15 cellular contexts compared by ENCODE assay signal in genomic region chr1:39393645-39394044, GRCh38.
A peak's percentile ranks its signal among the peaks of the same experiment; 100 is the strongest.
DNase-seq lines count a peak whose midpoint lies in the region; FAIRE-seq and TF ChIP-seq lines count a peak whose summit lies in the region.
"Had no signal": no experiment of that assay in that cellular context is flagged by ENCODE, and none has a peak within 500 bp of the region (broad histone marks: within the 10 kb centered on the region; RNA-seq: fewer than 3 reads in every experiment).

No MANE protein-coding gene starts in this region.

- H3K9me3 ChIP-seq in GM23248 (ENCODE audit: low read depth) = no peaks in the 10 kb centered on the region
- no peaks in the 10 kb centered on the region for H3K9me3 ChIP-seq in MM.1S (replicated peaks; ENCODE audit: insufficient read depth, low read length)
- H3K9me3 ChIP-seq in endothelial cell of umbilical vein (replicated peaks; ENCODE audit: control insufficient read depth, insufficient read depth, low read length) = no peaks in the 10 kb centered on the region

- peaks cover 50% of the 10 kb centered on the region for H3F3A ChIP-seq in GM23248 (ENCODE audit: insufficient read depth)
- H3F3A ChIP-seq in MM.1S (ENCODE audit: insufficient read depth, low read length) = peaks cover 21% of the 10 kb centered on the region

- no peaks in the 10 kb centered on the region for H3K36me3 ChIP-seq in GM23248 (ENCODE audit: low read depth)
- peaks cover 4% of the 10 kb centered on the region; the same call in 1 of the 2 replicates for H3K36me3 ChIP-seq in MM.1S (replicated peaks; ENCODE audit: insufficient read depth, low read length)
- H3K36me3 ChIP-seq in endothelial cell of umbilical vein (ENCODE audit: control insufficient read depth in 2 of 2, extremely low read depth in 1 of 2, insufficient read depth in 2 of 2, low read length in 2 of 2) = peaks cover 2 to 4% of the 10 kb centered on the region in 2 experiments

- H2AFZ ChIP-seq in GM23248 = no peak overlapping the region
- no peak overlapping the region for H2AFZ ChIP-seq in MM.1S (ENCODE audit: low read length)
- H2AFZ ChIP-seq in endothelial cell of umbilical vein (ENCODE audit: low read depth, low read length) = no peak overlapping the region

- 97 to 98% methylated on average over 11 of the region's 11 CpGs for WGBS in GM23248 (ENCODE audit: low coverage in 1 of 2, low lambda C conversion rate in 2 of 2, missing lambda C conversion rate in 2 of 2), 2 experiments

- peaks cover 6% of the 10 kb centered on the region for H3K36me3 Mint-ChIP-seq in osteocyte (ENCODE audit: unreplicated experiment)

- H3K27me3 ChIP-seq in GM23248 (replicated peaks; ENCODE audit: insufficient read depth) = no peaks in the 10 kb centered on the region
- H3K27me3 ChIP-seq in MM.1S (replicated peaks; ENCODE audit: insufficient read depth, low read length) = no peaks in the 10 kb centered on the region
- no peaks in the 10 kb centered on the region for H3K27me3 ChIP-seq in endothelial cell of umbilical vein (ENCODE audit: control insufficient read depth in 2 of 2, insufficient read depth in 2 of 2, low read length in 2 of 2)

- no TSS peak for BruUV-seq in endothelial cell of umbilical vein (replicated peaks; lab: Mats Ljungman, UMichigan)

- TF ChIP-seq CTCF in MM.1S (IDR thresholded peaks at IDR 0.05; ENCODE audit: low read length) (no peak), endothelial cell of umbilical vein (IDR thresholded peaks at IDR 0.05; ENCODE audit: extremely low read depth in 1 of 2, insufficient read depth in 1 of 2, low read depth in 1 of 2, low read length in 2 of 2) (no peak), osteocyte (IDR thresholded peaks at IDR 0.05) (no peak), GM20000 (IDR thresholded peaks at IDR 0.05; ENCODE audit: extremely low read depth, missing control alignments) (no peak)

- H3K4me1 ChIP-seq in GM23248 (ENCODE audit: insufficient read depth) (peaks cover 72% of the 10 kb centered on the region), MM.1S (ENCODE audit: low read length) (peaks cover 64% of the 10 kb centered on the region), endothelial cell of umbilical vein (ENCODE audit: control insufficient read depth, extremely low read depth, insufficient read depth, low read length) (peaks cover 79% of the 10 kb centered on the region)

- H3K9ac ChIP-seq in GM23248 = no peak overlapping the region
- H3K9ac ChIP-seq in MM.1S (ENCODE audit: low read length) = no peak overlapping the region
- peak overlapping the region; percentile 20 for H3K9ac ChIP-seq in endothelial cell of umbilical vein (replicated peaks; ENCODE audit: extremely low read depth, insufficient read depth, low read length)

- intact Hi-C loops in endothelial cell of umbilical vein (cut with micrococcal nuclease) = loop anchor here (1.0 kb wide), 1 partner anchor 260 kb away; no protein-coding TSS in a partner anchor

- H3K79me2 ChIP-seq in GM23248 (ENCODE audit: insufficient read depth) (peaks cover 88% of the 10 kb centered on the region), MM.1S (ENCODE audit: low read length) (peaks cover 92% of the 10 kb centered on the region), endothelial cell of umbilical vein (ENCODE audit: control insufficient read depth, insufficient read depth, low read length) (peaks cover 66% of the 10 kb centered on the region)

- DNase-seq in GM23248 (no peak), MM.1S (no peak), endothelial cell of umbilical vein (ENCODE audit: low read depth, low spot score) (no peak), osteocyte (ENCODE audit: extremely low spot score, unreplicated experiment) (no peak), NCI-H446 treated with DMSO at 0.1 percent for 48 hours (lab: John Stamatoyannopoulos, UW) (no peak), GM20000 (ENCODE audit: low spot score) (no peak), NCI-H2227 treated with DMSO at 0.1 percent for 48 hours (lab: John Stamatoyannopoulos, UW) (no peak)
- DNase-seq: activated B cell treated with CpG ODN at 0.5 μM for 24 hours; activated T-cell treated with anti-CD3 and anti-CD28 coated beads, Interleukin-2, amount 50 U/mL, for 4 hours; central memory CD4-positive, alpha-beta T cell; COR-L47; KG1; NCI-H187 treated with DMSO at 0.1 percent for 48 hours; NK-92 treated with Interleukin-12 subunit alpha and Interleukin-12 subunit beta, amount 100 ng/mL, for 24 hours; stimulated activated naive CD8-positive, alpha-beta T cell treated with anti-CD3 and anti-CD28 coated beads, Interleukin-15, amount 100 ng/mL, for 72 hours had no signal

- H3K27ac Mint-ChIP-seq in osteocyte (ENCODE audit: unreplicated experiment) = peak overlapping the region; percentile 64
- H3K27ac Mint-ChIP-seq: activated B cell treated with CpG ODN at 0.5 μM for 24 hours had no signal

- H3K4me3 ChIP-seq in GM23248 (no peak overlapping the region), MM.1S (ENCODE audit: low read length) (no peak overlapping the region), endothelial cell of umbilical vein (replicated peaks in 1 of 3; ENCODE audit: insufficient read depth in 1 of 3, low read depth in 1 of 3, low read length in 3 of 3) (no peak overlapping the region)

- TF ChIP-seq POLR2A in endothelial cell of umbilical vein (IDR thresholded peaks at IDR 0.05; ENCODE audit: low read depth, low read length) = no peak

- no peaks in the 10 kb centered on the region for H4K20me1 ChIP-seq in GM23248 (ENCODE audit: insufficient read depth)
- H4K20me1 ChIP-seq in MM.1S (ENCODE audit: insufficient read depth, low read length) = no peaks in the 10 kb centered on the region
- H4K20me1 ChIP-seq in endothelial cell of umbilical vein (replicated peaks; ENCODE audit: control insufficient read depth, extremely low read depth, insufficient read depth, low read length) = no peaks in the 10 kb centered on the region

- H3K9me2 ChIP-seq in GM23248 (ENCODE audit: insufficient read depth) (no peaks in the 10 kb centered on the region), MM.1S (replicated peaks; ENCODE audit: insufficient read depth, low read length) (no peaks in the 10 kb centered on the region)

- in situ Hi-C loops in GM23248 (cut with MboI) = no loop called here

- H3K27me3 Mint-ChIP-seq in osteocyte (ENCODE audit: unreplicated experiment) = no peaks in the 10 kb centered on the region
- H3K27me3 Mint-ChIP-seq: activated B cell treated with CpG ODN at 0.5 μM for 24 hours; stimulated activated naive CD8-positive, alpha-beta T cell treated with anti-CD3 and anti-CD28 coated beads, Interleukin-15, amount 100 ng/mL, for 72 hours had no signal

- POLR2A ChIA-PET in endothelial cell of umbilical vein (lab: Charles Lee) = no interaction called here

- H3K4me2 ChIP-seq in GM23248 (ENCODE audit: unreplicated experiment) = no peak overlapping the region
- peak overlapping the region; percentile 49 for H3K4me2 ChIP-seq in MM.1S (ENCODE audit: low read depth, low read length)
- H3K4me2 ChIP-seq in endothelial cell of umbilical vein (ENCODE audit: insufficient read depth, low read length) = peak overlapping the region; percentile 63

- H3K4me1 Mint-ChIP-seq in osteocyte (ENCODE audit: unreplicated experiment) = peaks cover 69% of the 10 kb centered on the region

- H3K27ac ChIP-seq in GM23248 (peak overlapping the region; percentile 79; the same call in 1 of the 2 replicates), MM.1S (ENCODE audit: low read length) (peak overlapping the region; percentile 71; the same call in 1 of the 2 replicates), endothelial cell of umbilical vein (ENCODE audit: insufficient read depth, low read depth, low read length) (peak overlapping the region; percentile 99)

- no peaks in the 10 kb centered on the region for H3K9me3 Mint-ChIP-seq in osteocyte (ENCODE audit: unreplicated experiment)
- H3K9me3 Mint-ChIP-seq: activated B cell treated with CpG ODN at 0.5 μM for 24 hours; activated T-cell treated with anti-CD3 and anti-CD28 coated beads, Interleukin-2, amount 50 U/mL, for 4 hours; stimulated activated naive CD8-positive, alpha-beta T cell treated with anti-CD3 and anti-CD28 coated beads, Interleukin-15, amount 100 ng/mL, for 72 hours had no signal

- H3K9me1 ChIP-seq in endothelial cell of umbilical vein (replicated peaks; ENCODE audit: control insufficient read depth, extremely low read depth, insufficient read depth, low read length) = no peaks in the 10 kb centered on the region

- CTCF ChIA-PET in endothelial cell of umbilical vein (lab: Charles Lee) = interaction anchor here (2.6 kb wide), 1 partner anchor 17 kb away, joined by 25 read pairs; no protein-coding TSS in a partner anchor

- FAIRE-seq in endothelial cell of umbilical vein (lab: Jason Lieb, UNC) = no peak

- dilution Hi-C loops in endothelial cell of umbilical vein (cut with MboI; ENCODE audit: extremely low pct_ligation_motif_present, low sequenced_read_pairs) = no loop called here

- H3K4me3 Mint-ChIP-seq in osteocyte (ENCODE audit: unreplicated experiment) = no peak overlapping the region
- H3K4me3 Mint-ChIP-seq: activated T-cell treated with anti-CD3 and anti-CD28 coated beads, Interleukin-2, amount 50 U/mL, for 4 hours had no signal

TF ChIP-seq in endothelial cell of umbilical vein, 7 proteins besides CTCF, POLR2A, EP300 and RAD21:
- TF ChIP-seq JUN (IDR thresholded peaks at IDR 0.05; ENCODE audit: borderline replicate concordance, insufficient read depth, insufficient read length, low read depth) (no peak), POLR2AphosphoS5 (IDR thresholded peaks at IDR 0.05; ENCODE audit: insufficient read depth, low read depth, low read length) (no peak), MAX (IDR thresholded peaks at IDR 0.05; ENCODE audit: insufficient read depth, insufficient read length) (no peak), FOS (IDR thresholded peaks at IDR 0.05; ENCODE audit: borderline replicate concordance, insufficient read depth, low read length) (no peak), GATA2 (IDR thresholded peaks at IDR 0.05; ENCODE audit: insufficient read depth, insufficient read length, low read depth, low read length) (no peak), EZH2 (IDR thresholded peaks at IDR 0.05; ENCODE audit: borderline replicate concordance, low read depth, low read length, severe bottlenecking) (no peak), MYC (IDR thresholded peaks at IDR 0.05; ENCODE audit: low read depth, low read length) (no peak)
